10 cellular contexts compared by ENCODE assay signal in the genomic region with DNA sequence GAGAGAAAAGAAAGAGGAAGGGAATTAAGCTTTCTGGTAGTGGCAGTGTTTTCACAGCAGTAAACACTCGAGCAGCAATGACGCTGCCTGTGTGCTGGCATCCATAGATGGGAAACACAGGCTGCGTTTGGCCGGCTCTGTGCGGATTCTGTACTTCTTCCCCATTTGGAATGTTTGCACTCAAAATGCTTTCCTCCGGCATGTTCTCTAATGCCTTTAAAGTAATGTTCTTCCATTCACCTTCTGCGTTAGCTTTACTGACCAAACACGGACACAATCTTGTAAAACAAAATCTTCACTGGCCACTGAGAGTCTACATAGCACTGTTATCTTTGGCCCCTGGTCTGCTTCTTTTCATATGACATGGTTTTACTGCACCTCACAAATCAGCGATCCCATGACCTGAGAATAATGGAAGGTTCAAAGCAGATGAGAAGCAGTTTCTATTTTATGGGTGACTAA. TPM values are rescaled to one million over a fixed set of nuclear protein-coding genes. Genes with fewer than 3 reads are reported as not detected.
DNase-seq lines count a peak whose midpoint lies in the region; ATAC-seq and TF ChIP-seq lines count a peak whose summit lies in the region.
"Had no signal": no experiment of that assay in that cellular context is flagged by ENCODE, and none has a peak within 500 bp of the region (broad histone marks: within the 10 kb centered on the region; RNA-seq: fewer than 3 reads in every experiment).

No MANE protein-coding gene starts in this region.

- ATAC-seq in right cardiac atrium (peak; percentile 72 to 76), psoas muscle (no peak), GM18502 (IDR thresholded peaks at IDR 0.05; ENCODE audit: poor library complexity, unreplicated experiment) (no peak)
- no peak for ATAC-seq in activated naive CD8-positive, alpha-beta T cell treated with anti-CD3 and anti-CD28 coated beads, Interleukin-2, amount 50 U/mL, for 24 hours

- H3K9me3 Mint-ChIP-seq in activated naive CD8-positive, alpha-beta T cell treated with anti-CD3 and anti-CD28 coated beads, Interleukin-2, amount 50 U/mL, for 24 hours, result no peaks in the 10 kb centered on the region

- no peaks in the 10 kb centered on the region for H3K36me3 Mint-ChIP-seq in activated naive CD8-positive, alpha-beta T cell treated with anti-CD3 and anti-CD28 coated beads, Interleukin-2, amount 50 U/mL, for 24 hours (ENCODE audit: low read depth)

- no peak for TF ChIP-seq CTCF in psoas muscle (IDR thresholded peaks at IDR 0.05)

- no peaks in the 10 kb centered on the region for H3K27me3 ChIP-seq in right cardiac atrium (ENCODE audit: control insufficient read depth, insufficient read depth)
- H3K27me3 ChIP-seq in psoas muscle (ENCODE audit: insufficient read depth in 3 of 3, low read length in 2 of 3), result no peaks in the 10 kb centered on the region
- H3K27me3 ChIP-seq: adrenal gland, suprapubic skin had no signal

- H3K27me3 Mint-ChIP-seq in activated naive CD8-positive, alpha-beta T cell treated with anti-CD3 and anti-CD28 coated beads, Interleukin-2, amount 50 U/mL, for 24 hours, result no peaks in the 10 kb centered on the region

- H3K4me1 Mint-ChIP-seq in activated naive CD8-positive, alpha-beta T cell treated with anti-CD3 and anti-CD28 coated beads, Interleukin-2, amount 50 U/mL, for 24 hours, result no peaks in the 10 kb centered on the region

- no peak overlapping the region for H3K27ac Mint-ChIP-seq in activated naive CD8-positive, alpha-beta T cell treated with anti-CD3 and anti-CD28 coated beads, Interleukin-2, amount 50 U/mL, for 24 hours

- H3K4me3 ChIP-seq in right cardiac atrium (ENCODE audit: low read length) (peak overlapping the region; percentile 65), psoas muscle (no peak overlapping the region)
- H3K4me3 ChIP-seq: adrenal gland, suprapubic skin had no signal

- DNase-seq in AG08395 (ENCODE audit: low spot score) (peak; percentile 10), astrocyte of the hippocampus (ENCODE audit: low read depth, low spot score) (peak; percentile 62), right cardiac atrium (peak; percentile 29 to 80 (median 65)), psoas muscle (no peak), NCI-H128 (lab: John Stamatoyannopoulos, UW; ENCODE audit: unreplicated experiment) (no peak), DMS153 treated with DMSO at 0.1 percent for 48 hours (lab: John Stamatoyannopoulos, UW; ENCODE audit: unreplicated experiment) (no peak)
- no peak for DNase-seq in activated naive CD8-positive, alpha-beta T cell treated with anti-CD3 and anti-CD28 coated beads, Interleukin-2, amount 50 U/mL, for 24 hours

- H3K27ac ChIP-seq in right cardiac atrium (ENCODE audit: low read length) (peak overlapping the region; percentile 98), psoas muscle (peak overlapping the region; percentile 1)
- H3K27ac ChIP-seq: suprapubic skin had no signal

- H3K36me3 ChIP-seq in psoas muscle (ENCODE audit: insufficient read depth in 1 of 2, low read depth in 1 of 2), result no peaks in the 10 kb centered on the region
- H3K36me3 ChIP-seq: adrenal gland, suprapubic skin had no signal

- H3K4me1 ChIP-seq in right cardiac atrium (ENCODE audit: control insufficient read depth, insufficient read depth, low read length), result no peaks in the 10 kb centered on the region
- peaks cover 25% of the 10 kb centered on the region for H3K4me1 ChIP-seq in psoas muscle

- no peaks in the 10 kb centered on the region for H3K9me3 ChIP-seq in right cardiac atrium (ENCODE audit: control insufficient read depth, low read length)
- no peaks in the 10 kb centered on the region for H3K9me3 ChIP-seq in psoas muscle
- H3K9me3 ChIP-seq: adrenal gland, suprapubic skin had no signal

- H3K4me3 Mint-ChIP-seq in activated naive CD8-positive, alpha-beta T cell treated with anti-CD3 and anti-CD28 coated beads, Interleukin-2, amount 50 U/mL, for 24 hours, result no peak overlapping the region

- intact Hi-C loops in right cardiac atrium (cut with DNase I), result loop anchor here in 2 of 4 donors (5.0 kb wide), 2 partner anchors 59 to 64 kb away; no protein-coding TSS in a partner anchor
- intact Hi-C loops in psoas muscle (cut with DNase I), result no loop called here

- WGBS in right cardiac atrium, result 48% methylated on average over 9 of the region's 9 CpGs
- WGBS in psoas muscle, 3 donors, result 77 to 82% (median 78%) methylated on average over 9 of the region's 9 CpGs

RNA-seq across cellular contexts. Expression of a gene that starts 31.4 kb away (rescaled TPM):
- total RNA-seq in right cardiac atrium, result 1 to 10 TPM; 3.5 to 4.8 (median 3.6) TPM
- 3.4 TPM for polyA plus RNA-seq in right cardiac atrium
- 10 to 100 TPM in 1 of 4 donors, 1 to 10 TPM in 3; 8.7 to 13.8 (median 9.9) TPM for total RNA-seq in psoas muscle
- polyA plus RNA-seq in psoas muscle, result 10 to 100 TPM in 1 of 3 donors, 1 to 10 TPM in 2; 1.7 to 13.0 (median 8.4) TPM

RNA-seq across cellular contexts. Expression of a gene that starts 54.4 kb away (rescaled TPM):
- total RNA-seq in right cardiac atrium (1 to 10 TPM; 1.0 to 3.0 (median 1.9) TPM), psoas muscle (1 to 10 TPM in 1 of 4 donors, under 1 TPM in 3; 0.91 to 1.8 (median 0.94) TPM)
- polyA plus RNA-seq in right cardiac atrium (1.2 TPM), psoas muscle (1 to 10 TPM in 1 of 3 donors, under 1 TPM in 2; 0.74 to 1.1 (median 0.90) TPM)

Comparison
In these comparisons a context has a peak if more than half of its experiments do, and no peak if none do; other contexts are left out.
1. DNase-seq: peak in AG08395 (single experiment), astrocyte of the hippocampus (single experiment) and right cardiac atrium (3 of 3); none in psoas muscle (0 of 2), NCI-H128 (single experiment), DMS153 treated with DMSO at 0.1 percent for 48 hours (single experiment) and activated naive CD8-positive, alpha-beta T cell treated with anti-CD3 and anti-CD28 coated beads, Interleukin-2, amount 50 U/mL, for 24 hours (single experiment).
2. ATAC-seq: peak in right cardiac atrium (2 of 2); none in psoas muscle (0 of 4), activated naive CD8-positive, alpha-beta T cell treated with anti-CD3 and anti-CD28 coated beads, Interleukin-2, amount 50 U/mL, for 24 hours (single experiment) and GM18502 (single experiment).